ENCODE assay signal across 7 cellular contexts in genomic region chr16:3065069-3065741, GRCh38. TPM values are rescaled to one million over a fixed set of nuclear protein-coding genes. Genes with fewer than 3 reads are reported as not detected.
DNase-seq lines count a peak whose midpoint lies in the region; ATAC-seq and TF ChIP-seq lines count a peak whose summit lies in the region.

A gene with protein sequence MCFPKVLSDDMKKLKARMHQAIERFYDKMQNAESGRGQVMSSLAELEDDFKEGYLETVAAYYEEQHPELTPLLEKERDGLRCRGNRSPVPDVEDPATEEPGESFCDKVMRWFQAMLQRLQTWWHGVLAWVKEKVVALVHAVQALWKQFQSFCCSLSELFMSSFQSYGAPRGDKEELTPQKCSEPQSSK (plus strand): TSS chr16:3065640. CDS start chr16:3065812, 172 bp downstream.

- intact Hi-C loops in uterus (cut with DNase I; ENCODE audit: low total_unique reads) = no loop called here

- peaks cover 66% of the 10 kb centered on the region for H3K36me3 Mint-ChIP-seq in activated CD4-positive, alpha-beta memory T cell treated with anti-CD3 and anti-CD28 coated beads, Interleukin-2, amount 10 ng/mL, durations not matched to agents 7 days and 5 days (ENCODE audit: low read depth)

- no peak for TF ChIP-seq POLR2A in uterus (IDR thresholded peaks at IDR 0.05)

- H3K27me3 ChIP-seq in uterus = no peaks in the 10 kb centered on the region

- CTCF ChIA-PET in activated CD4-positive, alpha-beta memory T cell treated with anti-CD3 and anti-CD28 coated beads, Interleukin-2, amount 10 ng/mL, durations not matched to agents 7 days and 5 days (lab: Charles Lee) = interaction anchor here (0.6 to 4.7 kb wide), 9 partner anchors 9 to 69 kb away, joined by 3 to 44 read pairs (median 4); partner anchors contain the start of genes HCFC1R1, THOC6 and ZNF213
- CTCF ChIA-PET in HEK293T (lab: Yijun Ruan, JAX) = no interaction called here

- in situ Hi-C loops in endometrial microvascular endothelial cells (cut with HindIII; ENCODE audit: inconsistent ontology term, low pct_unique_long_range_greater_than_20kb, low sequenced_read_pairs) = no loop called here

- H3K36me3 ChIP-seq in uterus = no peaks in the 10 kb centered on the region

- POLR2A ChIA-PET in activated CD4-positive, alpha-beta memory T cell treated with anti-CD3 and anti-CD28 coated beads, Interleukin-2, amount 10 ng/mL, durations not matched to agents 7 days and 5 days (lab: Charles Lee) = interaction anchor here (0.6 to 8.3 kb wide), 24 partner anchors 8 to 93 kb away, joined by 3 to 187 read pairs (median 5); partner anchors contain the start of genes HCFC1R1, MMP25, PKMYT1 and TNFRSF12A
- POLR2A ChIA-PET in HEK293T (lab: Yijun Ruan, JAX) = interaction anchor here (1.6 kb wide), 1 partner anchor 70 kb away, joined by 4 read pairs; the partner anchor contains the start of gene ZNF213

- peak within 1 kb of the TSS; percentile 99 for H3K27ac Mint-ChIP-seq in activated CD4-positive, alpha-beta memory T cell treated with anti-CD3 and anti-CD28 coated beads, Interleukin-2, amount 10 ng/mL, durations not matched to agents 7 days and 5 days

- H3K27ac ChIP-seq in uterus = peak within 1 kb of the TSS in 1 of 2 donors; percentile 15

- peak within 1 kb of the TSS; percentile 100 for H3K4me3 Mint-ChIP-seq in activated CD4-positive, alpha-beta memory T cell treated with anti-CD3 and anti-CD28 coated beads, Interleukin-2, amount 10 ng/mL, durations not matched to agents 7 days and 5 days

- no peak within 1 kb of the TSS for H3K4me3 ChIP-seq in uterus

- ATAC-seq in omental fat pad (ENCODE audit: low FRiP score) (peak; percentile 60), HG02852 (IDR thresholded peaks at IDR 0.05; ENCODE audit: unreplicated experiment) (no peak)

- peaks cover 68% of the 10 kb centered on the region for H3K4me1 Mint-ChIP-seq in activated CD4-positive, alpha-beta memory T cell treated with anti-CD3 and anti-CD28 coated beads, Interleukin-2, amount 10 ng/mL, durations not matched to agents 7 days and 5 days

- H3K9me3 Mint-ChIP-seq in activated CD4-positive, alpha-beta memory T cell treated with anti-CD3 and anti-CD28 coated beads, Interleukin-2, amount 10 ng/mL, durations not matched to agents 7 days and 5 days = no peaks in the 10 kb centered on the region

- DNase-seq in HPDE6-E6E7 (ENCODE audit: extremely low spot score) (peak; percentile 78), omental fat pad (ENCODE audit: low spot score) (no peak), uterus (peak in 1 of 2 donors; percentile 53), HEK293T (ENCODE audit: extremely low spot score) (no peak)
- peak; percentile 80 for DNase-seq in activated CD4-positive, alpha-beta memory T cell treated with anti-CD3 and anti-CD28 coated beads, Interleukin-2, amount 10 ng/mL, durations not matched to agents 7 days and 5 days

- no peaks in the 10 kb centered on the region for H3K9me3 ChIP-seq in uterus

- no peak for TF ChIP-seq CTCF in omental fat pad (IDR thresholded peaks at IDR 0.05)
- no peak for TF ChIP-seq CTCF in uterus (IDR thresholded peaks at IDR 0.05)

- H3K27me3 Mint-ChIP-seq in activated CD4-positive, alpha-beta memory T cell treated with anti-CD3 and anti-CD28 coated beads, Interleukin-2, amount 10 ng/mL, durations not matched to agents 7 days and 5 days = no peaks in the 10 kb centered on the region

- H3K4me1 ChIP-seq in uterus = no peaks in the 10 kb centered on the region

TF ChIP-seq in HEK293T, 16 proteins besides CTCF, POLR2A, EP300 and RAD21:
- TF ChIP-seq L3MBTL2 (conservative IDR thresholded peaks at IDR 0.05) (no peak), CTBP1 (IDR thresholded peaks at IDR 0.05; ENCODE audit: borderline replicate concordance) (no peak), ZNF384 (IDR thresholded peaks at IDR 0.05) (no peak), ARNT (IDR thresholded peaks at IDR 0.05) (no peak), TARDBP (IDR thresholded peaks at IDR 0.05) (no peak), NFRKB (IDR thresholded peaks at IDR 0.05) (no peak), PKNOX1 (IDR thresholded peaks at IDR 0.05) (no peak), BHLHE40 (IDR thresholded peaks at IDR 0.05; ENCODE audit: borderline replicate concordance) (no peak), SUZ12 (IDR thresholded peaks at IDR 0.05) (no peak), FOXM1 (IDR thresholded peaks at IDR 0.05; ENCODE audit: borderline replicate concordance) (no peak)

RNA-seq across cellular contexts. Expression of the gene that starts here (rescaled TPM):
- 1,000 to 10,000 TPM; 4,131 to 4,213 TPM for total RNA-seq in activated CD4-positive, alpha-beta memory T cell treated with anti-CD3 and anti-CD28 coated beads, Interleukin-2, amount 10 ng/mL, durations not matched to agents 7 days and 5 days
- total RNA-seq in endometrial microvascular endothelial cells (ENCODE audit: inconsistent ontology term) (364 TPM), omental fat pad (10 to 100 TPM; 16.5 to 73.0 (median 25.6) TPM), uterus (10 to 100 TPM in 3 of 4 donors, 1 to 10 TPM in 1; 7.5 to 37.1 (median 20.9) TPM)

Comparison
In these comparisons a context has a peak if more than half of its experiments do, and no peak if none do; other contexts are left out.
1. RNA of the gene that starts here (total RNA-seq): 4,131 to 4,213 TPM in activated CD4-positive, alpha-beta memory T cell treated with anti-CD3 and anti-CD28 coated beads, Interleukin-2, amount 10 ng/mL, durations not matched to agents 7 days and 5 days; 364 TPM in endometrial microvascular endothelial cells (single experiment), 16.5 to 73.0 TPM in omental fat pad and 7.5 to 37.1 TPM in uterus; every median in the first group is over 10 times any median in the second.
2. DNase-seq: peak in HPDE6-E6E7 (single experiment) and activated CD4-positive, alpha-beta memory T cell treated with anti-CD3 and anti-CD28 coated beads, Interleukin-2, amount 10 ng/mL, durations not matched to agents 7 days and 5 days (single experiment); none in omental fat pad (single experiment) and HEK293T (single experiment).